ENCODE assay signal across 14 cellular contexts in genomic region chr20:17867119-17867518, GRCh38.
A peak's percentile ranks its signal among the peaks of the same experiment; 100 is the strongest.
DNase-seq lines count a peak whose midpoint lies in the region; ATAC-seq lines count a peak whose summit lies in the region.
"Had no signal": no experiment of that assay in that cellular context is flagged by ENCODE, and none has a peak within 500 bp of the region (broad histone marks: within the 10 kb centered on the region; RNA-seq: fewer than 3 reads in every experiment).

No MANE protein-coding gene starts in this region.

- peaks cover 4% of the 10 kb centered on the region for H3K27me3 Mint-ChIP-seq in activated T-cell treated with anti-CD3 and anti-CD28 coated beads, Interleukin-2, amount 50 U/mL, for 24 hours

- DNase-seq in NCI-H1436 (lab: John Stamatoyannopoulos, UW) (peak; percentile 40), NCI-H1436 treated with DMSO at 0.1 percent for 48 hours (lab: John Stamatoyannopoulos, UW) (no peak), NCI-H2171 (lab: John Stamatoyannopoulos, UW) (peak; percentile 26), fibroblast of peridontal ligament (ENCODE audit: extremely low read depth) (peak; percentile 61), retina (peak; percentile 70), GOT3 (lab: John Stamatoyannopoulos, UW) (no peak)
- DNase-seq in activated T-cell treated with anti-CD3 and anti-CD28 coated beads, Interleukin-2, amount 50 U/mL, for 24 hours: no peak
- DNase-seq: C1 segment of cervical spinal cord, DMS153, NCI-H146, NCI-H774, Peyer's patch, SHP77 treated with DMSO at 0.1 percent for 48 hours had no signal

- H3K4me3 Mint-ChIP-seq in activated T-cell treated with anti-CD3 and anti-CD28 coated beads, Interleukin-2, amount 50 U/mL, for 24 hours: no peak overlapping the region

- no peaks in the 10 kb centered on the region for H3K36me3 Mint-ChIP-seq in activated T-cell treated with anti-CD3 and anti-CD28 coated beads, Interleukin-2, amount 50 U/mL, for 24 hours (ENCODE audit: low read depth)

- H3K9me3 Mint-ChIP-seq in activated T-cell treated with anti-CD3 and anti-CD28 coated beads, Interleukin-2, amount 50 U/mL, for 24 hours: no peaks in the 10 kb centered on the region

- peaks cover 4% of the 10 kb centered on the region for H3K4me1 Mint-ChIP-seq in activated T-cell treated with anti-CD3 and anti-CD28 coated beads, Interleukin-2, amount 50 U/mL, for 24 hours (ENCODE audit: low read depth)

- H3K27ac Mint-ChIP-seq in activated T-cell treated with anti-CD3 and anti-CD28 coated beads, Interleukin-2, amount 50 U/mL, for 24 hours: no peak overlapping the region

- ATAC-seq in GM21381 (IDR thresholded peaks at IDR 0.05; ENCODE audit: unreplicated experiment): no peak

Comparison
In these comparisons a context has a peak if more than half of its experiments do, and no peak if none do; other contexts are left out.
1. DNase-seq: peak in NCI-H1436 (single experiment), NCI-H2171 (single experiment), fibroblast of peridontal ligament (single experiment) and retina (single experiment); none in NCI-H1436 treated with DMSO at 0.1 percent for 48 hours (single experiment), GOT3 (single experiment) and activated T-cell treated with anti-CD3 and anti-CD28 coated beads, Interleukin-2, amount 50 U/mL, for 24 hours (single experiment).